8 cellular contexts compared by ENCODE assay signal in the genomic region with DNA sequence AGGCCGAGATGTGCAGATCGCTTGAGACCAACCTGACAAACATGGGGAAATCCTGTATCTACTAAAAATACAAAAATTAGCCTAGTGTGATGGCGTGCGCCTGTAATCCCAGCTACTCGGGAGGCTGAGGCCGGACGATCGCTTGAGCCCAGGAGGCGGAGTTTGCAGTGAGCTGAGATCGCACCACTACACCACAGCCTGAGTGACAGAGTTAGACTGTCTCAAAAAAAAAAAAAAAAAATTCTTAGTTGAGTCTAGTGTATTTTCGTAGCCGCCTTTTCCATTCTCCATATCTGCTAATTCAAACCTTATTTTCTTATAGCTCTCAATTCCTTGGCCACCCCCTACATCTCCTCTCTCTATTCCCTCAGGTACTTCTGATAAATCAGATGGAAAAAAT. TPM values are rescaled to one million over a fixed set of nuclear protein-coding genes. Genes with fewer than 3 reads are reported as not detected.
DNase-seq lines count a peak whose midpoint lies in the region; ATAC-seq and TF ChIP-seq lines count a peak whose summit lies in the region.

No MANE protein-coding gene starts in this region.

- no peak for ATAC-seq in central memory CD8-positive, alpha-beta T cell (replicated peaks; ENCODE audit: extremely low read depth, poor library complexity, severe bottlenecking)

- peak overlapping the region; percentile 69 for H3K4me3 ChIP-seq in suprapubic skin

- H3K27me3 ChIP-seq in suprapubic skin: no peaks in the 10 kb centered on the region

- H3K4me1 Mint-ChIP-seq in T-helper 1 cell treated with Interleukin-12 subunit alpha and Interleukin-12 subunit beta and Interleukin-4 antibody, amounts not matched to agents 30 μg/mL and 1 μg/mL, for 36 hours (ENCODE audit: low read depth): peaks cover 52% of the 10 kb centered on the region
- H3K4me1 Mint-ChIP-seq in central memory CD8-positive, alpha-beta T cell: peaks cover 58% of the 10 kb centered on the region
- peaks cover 44% of the 10 kb centered on the region for H3K4me1 Mint-ChIP-seq in mesothelial cell of epicardium

- H3K36me3 Mint-ChIP-seq in T-helper 1 cell treated with Interleukin-12 subunit alpha and Interleukin-12 subunit beta and Interleukin-4 antibody, amounts not matched to agents 30 μg/mL and 1 μg/mL, for 36 hours (ENCODE audit: low read depth): peaks cover 27% of the 10 kb centered on the region
- H3K36me3 Mint-ChIP-seq in central memory CD8-positive, alpha-beta T cell (ENCODE audit: insufficient read depth): peaks cover 39% of the 10 kb centered on the region
- peaks cover 2% of the 10 kb centered on the region for H3K36me3 Mint-ChIP-seq in mesothelial cell of epicardium

- 15% methylated on average over 10 of the region's 12 CpGs for WGBS in suprapubic skin

- H3K4me1 ChIP-seq in suprapubic skin: peaks cover 54% of the 10 kb centered on the region

- H3K27ac ChIP-seq in suprapubic skin: peak overlapping the region; percentile 93

- TF ChIP-seq POLR2A in suprapubic skin (IDR thresholded peaks at IDR 0.05): no peak

- TF ChIP-seq CTCF in mesothelial cell of epicardium (IDR thresholded peaks at IDR 0.05; ENCODE audit: unreplicated experiment): no peak
- TF ChIP-seq CTCF in suprapubic skin (IDR thresholded peaks at IDR 0.05): no peak

- H3K9me3 ChIP-seq in suprapubic skin: no peaks in the 10 kb centered on the region

- H3K4me3 Mint-ChIP-seq in T-helper 1 cell treated with Interleukin-12 subunit alpha and Interleukin-12 subunit beta and Interleukin-4 antibody, amounts not matched to agents 30 μg/mL and 1 μg/mL, for 36 hours: peak overlapping the region; percentile 100
- peak overlapping the region; percentile 93 for H3K4me3 Mint-ChIP-seq in central memory CD8-positive, alpha-beta T cell
- peak overlapping the region; percentile 95 for H3K4me3 Mint-ChIP-seq in mesothelial cell of epicardium

- TF ChIP-seq EP300 in suprapubic skin (IDR thresholded peaks at IDR 0.05): no peak

- H3K36me3 ChIP-seq in suprapubic skin: peaks cover under 1% of the 10 kb centered on the region

- intact Hi-C loops in posterior vena cava (cut with DNase I): no loop called here

- H3K27me3 Mint-ChIP-seq in T-helper 1 cell treated with Interleukin-12 subunit alpha and Interleukin-12 subunit beta and Interleukin-4 antibody, amounts not matched to agents 30 μg/mL and 1 μg/mL, for 36 hours (ENCODE audit: low read depth): no peaks in the 10 kb centered on the region
- H3K27me3 Mint-ChIP-seq in central memory CD8-positive, alpha-beta T cell: no peaks in the 10 kb centered on the region
- H3K27me3 Mint-ChIP-seq in mesothelial cell of epicardium (ENCODE audit: low read depth): no peaks in the 10 kb centered on the region

- DNase-seq in DMS 273 (lab: John Stamatoyannopoulos, UW; ENCODE audit: unreplicated experiment) (peak; percentile 42), DMS 273 treated with DMSO at 0.1 percent for 48 hours (lab: John Stamatoyannopoulos, UW) (no peak), mesothelial cell of epicardium (ENCODE audit: low spot score in 2 of 2, unreplicated experiment in 2 of 2) (no peak), suprapubic skin (ENCODE audit: low spot score in 2 of 2) (no peak), NCI-H2107 treated with DMSO at 0.1 percent for 48 hours (lab: John Stamatoyannopoulos, UW; ENCODE audit: unreplicated experiment) (no peak), posterior vena cava (ENCODE audit: low spot score) (no peak)
- peak in 1 of 2 donors; percentile 17 for DNase-seq in central memory CD8-positive, alpha-beta T cell (ENCODE audit: low spot score in 2 of 2)

- H3K9me3 Mint-ChIP-seq in T-helper 1 cell treated with Interleukin-12 subunit alpha and Interleukin-12 subunit beta and Interleukin-4 antibody, amounts not matched to agents 30 μg/mL and 1 μg/mL, for 36 hours: no peaks in the 10 kb centered on the region
- H3K9me3 Mint-ChIP-seq in central memory CD8-positive, alpha-beta T cell: no peaks in the 10 kb centered on the region
- no peaks in the 10 kb centered on the region for H3K9me3 Mint-ChIP-seq in mesothelial cell of epicardium

- peak overlapping the region; percentile 100 for H3K27ac Mint-ChIP-seq in T-helper 1 cell treated with Interleukin-12 subunit alpha and Interleukin-12 subunit beta and Interleukin-4 antibody, amounts not matched to agents 30 μg/mL and 1 μg/mL, for 36 hours
- peak overlapping the region; percentile 99 for H3K27ac Mint-ChIP-seq in central memory CD8-positive, alpha-beta T cell (ENCODE audit: low read depth)
- H3K27ac Mint-ChIP-seq in mesothelial cell of epicardium: peak overlapping the region; percentile 100

RNA-seq across cellular contexts. Expression of a gene that starts 1.0 kb away (rescaled TPM):
- total RNA-seq in mesothelial cell of epicardium (99.7 to 103 TPM (median 102 TPM) in 3 replicates), suprapubic skin (100 to 1,000 TPM in 1 of 4 donors, 10 to 100 TPM in 3; 55.5 to 111 (median 61.5) TPM), posterior vena cava (10 to 100 TPM; 60.2 to 68.4 TPM)

RNA-seq across cellular contexts. Expression of a gene that starts 2.3 kb away (rescaled TPM):
- total RNA-seq in mesothelial cell of epicardium: 17.5 to 18.4 TPM (median 17.6 TPM) in 3 replicates
- total RNA-seq in suprapubic skin: 10 to 100 TPM; 26.8 to 32.3 (median 30.1) TPM
- 10 to 100 TPM in 1 of 2 donors, 1 to 10 TPM in 1; 8.8 to 10.3 TPM for total RNA-seq in posterior vena cava
